Comparison of ENCODE assay signal across 24 cellular contexts in genomic region chr6:44543664-44544063, GRCh38.
"Had no signal": no experiment of that assay in that cellular context is flagged by ENCODE, and none has a peak within 500 bp of the region (broad histone marks: within the 10 kb centered on the region; RNA-seq: fewer than 3 reads in every experiment).

No MANE protein-coding gene starts in this region.

- H3K27ac ChIP-seq: adrenal gland, body of pancreas, colonic mucosa had no signal

- H3K9me3 Mint-ChIP-seq: activated CD4-positive, alpha-beta T cell treated with anti-CD3 and anti-CD28 coated beads, Interleukin-2, amount 10 ng/mL, durations not matched to agents 7 days and 5 days; activated CD8-positive, alpha-beta T cell treated with anti-CD3 and anti-CD28 coated beads for 36 hours; activated T-helper 1 cell treated with anti-CD3 and anti-CD28 coated beads, Interleukin-12 subunit alpha, Interleukin-12 subunit beta, Interleukin-2, Interleukin-4 antibody, amounts not matched to agents 30 ng/mL and 10 ng/mL and 1 ng/mL, durations not matched to agents 14 hours and 24 hours and 36 hours; activated T-helper 2 cell treated with anti-CD3 and anti-CD28 coated beads, Interferon-gamma antibody, Interleukin-2, Interleukin-4, amounts not matched to agents 10 μg/mL and 5 μg/mL and 100 μg/mL, durations not matched to agents 14 hours and 24 hours and 36 hours had no signal

- H3K9me3 ChIP-seq: adrenal gland, body of pancreas, colonic mucosa had no signal

- DNase-seq: activated CD4-positive, alpha-beta T cell treated with anti-CD3 and anti-CD28 coated beads for 1 hour; activated CD4-positive, alpha-beta T cell treated with anti-CD3 and anti-CD28 coated beads for 4 hours; activated CD4-positive, alpha-beta T cell treated with anti-CD3 and anti-CD28 coated beads, Interleukin-2, amount 10 ng/mL, durations not matched to agents 7 days and 5 days; activated CD4-positive, alpha-beta T cell treated with anti-CD3 and anti-CD28 coated beads, Interleukin-2, amount 50 U/mL, for 48 hours; activated CD8-positive, alpha-beta memory T cell treated with anti-CD3 and anti-CD28 coated beads, Interleukin-2, amount 10 ng/mL, durations not matched to agents 7 days and 5 days; activated CD8-positive, alpha-beta memory T cell treated with anti-CD3 and anti-CD28 coated beads, Interleukin-2, amount 50 U/mL, for 4 hours; activated CD8-positive, alpha-beta T cell treated with anti-CD3 and anti-CD28 coated beads for 36 hours; activated effector memory CD4-positive, alpha-beta T cell treated with anti-CD3 and anti-CD28 coated beads, Interleukin-2, amount 50 U/mL, for 16 hours; activated naive CD4-positive, alpha-beta T cell treated with anti-CD3 and anti-CD28 coated beads, Interleukin-2, amount 50 U/mL, for 16 hours; activated T-cell treated with anti-CD3 and anti-CD28 coated beads, Interleukin-2, amount 50 U/mL, for 1 hour; activated T-cell treated with anti-CD3 and anti-CD28 coated beads, Interleukin-2, amount 50 U/mL, for 48 hours; amygdala; body of pancreas; central memory CD4-positive, alpha-beta T cell; cerebellar nuclear complex; colonic mucosa; effector CD8-positive, alpha-beta T cell; foreskin fibroblast; T-helper 2 cell had no signal

- ATAC-seq: activated CD8-positive, alpha-beta memory T cell treated with anti-CD3 and anti-CD28 coated beads, Interleukin-2, amount 10 ng/mL, durations not matched to agents 7 days and 5 days; activated CD8-positive, alpha-beta T cell treated with anti-CD3 and anti-CD28 coated beads for 36 hours; body of pancreas; esophagus mucosa had no signal

- H3K4me1 Mint-ChIP-seq: activated CD4-positive, alpha-beta T cell treated with anti-CD3 and anti-CD28 coated beads, Interleukin-2, amount 10 ng/mL, durations not matched to agents 7 days and 5 days; activated CD8-positive, alpha-beta memory T cell treated with anti-CD3 and anti-CD28 coated beads, Interleukin-2, amount 10 ng/mL, durations not matched to agents 7 days and 5 days had no signal

- H3K36me3 Mint-ChIP-seq: activated CD8-positive, alpha-beta memory T cell treated with anti-CD3 and anti-CD28 coated beads, Interleukin-2, amount 10 ng/mL, durations not matched to agents 7 days and 5 days; activated naive CD8-positive, alpha-beta T cell had no signal

- H3K27me3 Mint-ChIP-seq: activated CD4-positive, alpha-beta T cell treated with anti-CD3 and anti-CD28 coated beads, Interleukin-2, amount 10 ng/mL, durations not matched to agents 7 days and 5 days; activated naive CD8-positive, alpha-beta T cell had no signal

- H3K36me3 ChIP-seq: adrenal gland, colonic mucosa had no signal

- H3K4me3 Mint-ChIP-seq: activated CD4-positive, alpha-beta T cell treated with anti-CD3 and anti-CD28 coated beads, Interleukin-2, amount 10 ng/mL, durations not matched to agents 7 days and 5 days; activated CD8-positive, alpha-beta memory T cell treated with anti-CD3 and anti-CD28 coated beads, Interleukin-2, amount 10 ng/mL, durations not matched to agents 7 days and 5 days; activated CD8-positive, alpha-beta T cell treated with anti-CD3 and anti-CD28 coated beads for 36 hours; activated naive CD8-positive, alpha-beta T cell; activated T-helper 1 cell treated with anti-CD3 and anti-CD28 coated beads, Interleukin-12 subunit alpha, Interleukin-12 subunit beta, Interleukin-2, Interleukin-4 antibody, amounts not matched to agents 30 ng/mL and 10 ng/mL and 1 ng/mL, durations not matched to agents 14 hours and 24 hours and 36 hours had no signal

- H3K4me1 ChIP-seq: adrenal gland, body of pancreas, colonic mucosa had no signal

- H3K27me3 ChIP-seq: adrenal gland, body of pancreas, colonic mucosa had no signal

- H3K27ac Mint-ChIP-seq: activated CD4-positive, alpha-beta T cell treated with anti-CD3 and anti-CD28 coated beads, Interleukin-2, amount 10 ng/mL, durations not matched to agents 7 days and 5 days; activated CD8-positive, alpha-beta memory T cell treated with anti-CD3 and anti-CD28 coated beads, Interleukin-2, amount 10 ng/mL, durations not matched to agents 7 days and 5 days; activated CD8-positive, alpha-beta T cell treated with anti-CD3 and anti-CD28 coated beads for 36 hours; activated naive CD8-positive, alpha-beta T cell; activated T-helper 1 cell treated with anti-CD3 and anti-CD28 coated beads, Interleukin-12 subunit alpha, Interleukin-12 subunit beta, Interleukin-2, Interleukin-4 antibody, amounts not matched to agents 30 ng/mL and 10 ng/mL and 1 ng/mL, durations not matched to agents 14 hours and 24 hours and 36 hours; activated T-helper 2 cell treated with anti-CD3 and anti-CD28 coated beads, Interferon-gamma antibody, Interleukin-2, Interleukin-4, amounts not matched to agents 10 μg/mL and 5 μg/mL and 100 μg/mL, durations not matched to agents 14 hours and 24 hours and 36 hours had no signal

- H3K4me3 ChIP-seq: adrenal gland, body of pancreas, colonic mucosa had no signal
